ENCODE assay signal across 19 cellular contexts in genomic region chr1:174358786-174359453, GRCh38.
DNase-seq lines count a peak whose midpoint lies in the region; ATAC-seq, FAIRE-seq and TF ChIP-seq lines count a peak whose summit lies in the region.
"Had no signal": no experiment of that assay in that cellular context is flagged by ENCODE, and none has a peak within 500 bp of the region (broad histone marks: within the 10 kb centered on the region; RNA-seq: fewer than 3 reads in every experiment).

No MANE protein-coding gene starts in this region.

- H2AFZ ChIP-seq in H9 (ENCODE audit: low read length) (no peak overlapping the region), H1 (ENCODE audit: low read length) (no peak overlapping the region), neuronal stem cell (ENCODE audit: low read length) (no peak overlapping the region)

- H3K23me2 ChIP-seq in H9 (ENCODE audit: insufficient read length, low read depth, low read length, poor library complexity, severe bottlenecking) (no peaks in the 10 kb centered on the region), H1 (ENCODE audit: low read depth, low read length) (no peaks in the 10 kb centered on the region)

- H3K36me3 ChIP-seq in H1 (ENCODE audit: control insufficient read depth in 2 of 4, insufficient read depth in 4 of 4, low read length in 3 of 4) (no peaks in the 10 kb centered on the region), neuronal stem cell (replicated peaks in 1 of 2; ENCODE audit: control insufficient read depth in 2 of 2, insufficient read depth in 2 of 2, low read length in 2 of 2) (no peaks in the 10 kb centered on the region)
- H3K36me3 ChIP-seq: brain microvascular endothelial cell, thyroid gland had no signal

- no peak for FAIRE-seq in H1 (lab: Jason Lieb, UNC)

- no peaks in the 10 kb centered on the region for H3K4me1 Mint-ChIP-seq in H9
- peaks cover 12% of the 10 kb centered on the region for H3K4me1 Mint-ChIP-seq in T-helper 17 cell

- no peak overlapping the region for H2AK5ac ChIP-seq in H9 (ENCODE audit: insufficient read length, low read length)
- no peak overlapping the region for H2AK5ac ChIP-seq in H1 (ENCODE audit: low read depth, low read length)
- no peak overlapping the region for H2AK5ac ChIP-seq in neuronal stem cell (ENCODE audit: low read depth, low read length)

- no peaks in the 10 kb centered on the region for H3K9me3 Mint-ChIP-seq in H9

- POLR2A ChIA-PET in H1 (lab: Charles Lee; ENCODE audit: partially characterized antibody), result no interaction called here

- H4K20me1 ChIP-seq in H9 (ENCODE audit: control insufficient read depth, insufficient read depth, insufficient read length) (no peaks in the 10 kb centered on the region), H1 (replicated peaks in 1 of 2; ENCODE audit: control insufficient read depth in 1 of 2, insufficient read depth in 2 of 2, low read length in 2 of 2) (no peaks in the 10 kb centered on the region)

- TF ChIP-seq POLR2A in H1 (IDR thresholded peaks at IDR 0.05; ENCODE audit: control extremely low read depth in 1 of 2, low read depth in 2 of 2, low read length in 2 of 2), result no peak

- H3K79me1 ChIP-seq in H9 (ENCODE audit: insufficient read depth, low read depth, low read length, poor library complexity, severe bottlenecking) (no peaks in the 10 kb centered on the region), H1 (ENCODE audit: low read depth, low read length) (no peaks in the 10 kb centered on the region), neuronal stem cell (ENCODE audit: low read depth, low read length) (no peaks in the 10 kb centered on the region)

- H3K14ac ChIP-seq in H9 (ENCODE audit: insufficient read depth, low read length) (no peak overlapping the region), H1 (ENCODE audit: insufficient read length) (no peak overlapping the region), neuronal stem cell (ENCODE audit: low read length) (no peak overlapping the region)

- DNase-seq in CD1c-positive myeloid dendritic cell (ENCODE audit: extremely low spot score) (peak; percentile 1), H9 (no peak), NCI-H345 treated with DMSO at 0.1 percent for 48 hours (lab: John Stamatoyannopoulos, UW; ENCODE audit: unreplicated experiment) (peak; percentile 4), H1 (ENCODE audit: low read depth in 1 of 2, low spot score in 2 of 2) (no peak), cerebellar nuclear complex (lab: John Stamatoyannopoulos, UW) (no peak), neuronal stem cell (ENCODE audit: low spot score) (no peak), T-helper 17 cell (no peak)
- DNase-seq: activated B cell treated with CpG ODN at 0.5 μM for 24 hours; activated naive CD4-positive, alpha-beta T cell treated with Interleukin-2 at 50 U/mL for 16 hours; brain microvascular endothelial cell; effector CD4-positive, alpha-beta T cell; foreskin keratinocyte; IMR-90; NCI-H2029 treated with DMSO at 0.1 percent for 48 hours; right cardiac atrium; stimulated activated CD4-positive, alpha-beta T cell treated with anti-CD3 and anti-CD28 coated beads, Interleukin-2, amount 100 ng/mL, for 48 hours; thyroid gland had no signal

- H3K4ac ChIP-seq in H9 (ENCODE audit: low read depth, low read length) (no peak overlapping the region), H1 (replicated peaks; ENCODE audit: insufficient read length, low read depth, low read length) (no peak overlapping the region), neuronal stem cell (ENCODE audit: low read length) (no peak overlapping the region)

- H4K91ac ChIP-seq in H9 (ENCODE audit: insufficient read length, low read depth, low read length) (no peak overlapping the region), H1 (replicated peaks; ENCODE audit: insufficient read length, low read length) (no peak overlapping the region), neuronal stem cell (ENCODE audit: low read depth, low read length, poor library complexity) (no peak overlapping the region)

- no CpG with 5 or more reads among the region's 6 CpGs for WGBS in H9 (ENCODE audit: extremely low coverage, insufficient read length, low lambda C conversion rate)
- 97% methylated on average over 6 of the region's 6 CpGs; no CpG with 5 or more reads in 1 of the 2 experiments for WGBS in H1 (ENCODE audit: extremely low coverage in 1 of 2, insufficient coverage in 1 of 2, insufficient read length in 1 of 2, insufficient replicate concordance in 2 of 2, low coverage in 1 of 2, low lambda C conversion rate in 2 of 2, missing lambda C conversion rate in 1 of 2), 2 experiments
- whole genome bisulfite sequencing in neuronal stem cell (ENCODE audit: extremely low coverage in 2 of 2, insufficient read length in 2 of 2, insufficient replicate concordance in 1 of 2), 2 donors, result no CpG with 5 or more reads among the region's 6 CpGs

- H2BK120ac ChIP-seq in H9 (ENCODE audit: low read depth, low read length, poor library complexity, severe bottlenecking) (no peak overlapping the region), H1 (replicated peaks; ENCODE audit: low read depth, low read length) (no peak overlapping the region), neuronal stem cell (ENCODE audit: low read depth, low read length) (no peak overlapping the region)

- no peak for TF ChIP-seq EP300 in H1 (IDR thresholded peaks at IDR 0.05; ENCODE audit: borderline replicate concordance in 1 of 2, low read depth in 2 of 2, low read length in 2 of 2)

- TF ChIP-seq RAD21 in H1 (IDR thresholded peaks at IDR 0.05 in 1 of 2, conservative IDR thresholded peaks at IDR 0.05 in 1 of 2; ENCODE audit: low read depth in 2 of 2, low read length in 2 of 2), result peak; percentile 6 to 13; a peak in 2 of 4 replicates

- no peak overlapping the region for H2BK20ac ChIP-seq in H9 (ENCODE audit: low read depth, low read length, poor library complexity, severe bottlenecking)
- H2BK20ac ChIP-seq in H1 (ENCODE audit: low read length), result no peak overlapping the region

- H3K27me3 ChIP-seq in H9 (ENCODE audit: insufficient read depth, low read length) (no peaks in the 10 kb centered on the region), H1 (replicated peaks in 1 of 4; ENCODE audit: control insufficient read depth in 3 of 4, extremely low read depth in 1 of 4, insufficient read depth in 3 of 4, low read length in 3 of 4) (no peaks in the 10 kb centered on the region), neuronal stem cell (ENCODE audit: control insufficient read depth in 3 of 3, insufficient read depth in 3 of 3, low read depth in 1 of 3, low read length in 3 of 3) (no peaks in the 10 kb centered on the region)
- H3K27me3 ChIP-seq: brain microvascular endothelial cell, foreskin keratinocyte, thyroid gland had no signal

- H4K5ac ChIP-seq in H9 (ENCODE audit: insufficient read length, low read depth, low read length) (no peak overlapping the region), H1 (ENCODE audit: insufficient read length, low read depth, low read length) (no peak overlapping the region)

- no peak overlapping the region for H3K18ac ChIP-seq in H9 (ENCODE audit: insufficient read length, low read depth, low read length)
- no peak overlapping the region for H3K18ac ChIP-seq in H1 (ENCODE audit: extremely low read depth, low read length)
- no peak overlapping the region for H3K18ac ChIP-seq in neuronal stem cell (ENCODE audit: low read length)

- CTCF ChIA-PET in H1 (lab: Charles Lee; ENCODE audit: partially characterized antibody), result interaction anchor here (0.6 to 1.6 kb wide), 8 partner anchors 9 to 631 kb away, joined by 3 to 4 read pairs (median 3); no protein-coding TSS in a partner anchor

- no peaks in the 10 kb centered on the region; the same call in 1 of the 2 replicates for H3K27me3 Mint-ChIP-seq in H9 (ENCODE audit: low read depth)
- H3K27me3 Mint-ChIP-seq in T-helper 17 cell, result no peaks in the 10 kb centered on the region
- H3K27me3 Mint-ChIP-seq: activated B cell treated with CpG ODN at 0.5 μM for 24 hours had no signal

- H3K23ac ChIP-seq in H9 (ENCODE audit: insufficient read length, low read depth, low read length) (no peak overlapping the region), H1 (ENCODE audit: insufficient read length) (no peak overlapping the region), neuronal stem cell (ENCODE audit: low read depth, low read length, poor library complexity) (no peak overlapping the region)

- H4K8ac ChIP-seq in H9 (replicated peaks; ENCODE audit: insufficient read length, low read depth, low read length) (no peak overlapping the region), H1 (ENCODE audit: extremely low read depth, insufficient read depth, low read length) (no peak overlapping the region), neuronal stem cell (ENCODE audit: low read depth, low read length) (no peak overlapping the region)

- H3K9me3 ChIP-seq in H9 (ENCODE audit: control insufficient read depth, low read depth, low read length), result no peaks in the 10 kb centered on the region
- no peaks in the 10 kb centered on the region for H3K9me3 ChIP-seq in H1 (ENCODE audit: insufficient read depth in 2 of 2, low read depth in 1 of 2, low read length in 1 of 2)
- no peaks in the 10 kb centered on the region for H3K9me3 ChIP-seq in neuronal stem cell (replicated peaks in 1 of 2; ENCODE audit: control insufficient read depth in 2 of 2, insufficient read depth in 1 of 2, low read depth in 1 of 2, low read length in 2 of 2)
- no peaks in the 10 kb centered on the region for H3K9me3 ChIP-seq in T-helper 17 cell (ENCODE audit: control insufficient read depth, low read length, poor library complexity, severe bottlenecking)
- H3K9me3 ChIP-seq: thyroid gland had no signal

- H3K4me1 ChIP-seq in H9 (ENCODE audit: insufficient read depth, low read length) (no peaks in the 10 kb centered on the region), H1 (replicated peaks in 1 of 4; ENCODE audit: control insufficient read depth in 3 of 4, insufficient read depth in 4 of 4, low read length in 3 of 4) (no peaks in the 10 kb centered on the region), neuronal stem cell (ENCODE audit: control insufficient read depth in 2 of 2, insufficient read depth in 1 of 2, low read depth in 1 of 2, low read length in 2 of 2) (no peaks in the 10 kb centered on the region)
- H3K4me1 ChIP-seq: foreskin keratinocyte, thyroid gland had no signal

- H3K9ac ChIP-seq in H9 (ENCODE audit: extremely low read depth, insufficient read length, low read length), result no peak overlapping the region
- H3K9ac ChIP-seq in H1 (replicated peaks in 1 of 4; ENCODE audit: extremely low read depth in 1 of 4, low read depth in 3 of 4, low read length in 3 of 4), result no peak overlapping the region
- no peak overlapping the region for H3K9ac ChIP-seq in neuronal stem cell (ENCODE audit: low read depth, low read length, poor library complexity)

- H3K36me3 Mint-ChIP-seq in H9 (ENCODE audit: insufficient read depth in 1 of 3, low read depth in 3 of 3) (no peaks in the 10 kb centered on the region), T-helper 17 cell (ENCODE audit: low read depth) (peaks cover 2% of the 10 kb centered on the region)

- H3K56ac ChIP-seq in H9 (ENCODE audit: insufficient read length, low read depth, low read length) (no peak overlapping the region), H1 (replicated peaks; ENCODE audit: insufficient read length, low read depth, low read length) (no peak overlapping the region)

- H2BK12ac ChIP-seq in H9 (ENCODE audit: insufficient read length, low read depth, low read length), result no peak overlapping the region
- H2BK12ac ChIP-seq in H1 (ENCODE audit: low read depth, low read length), result no peak overlapping the region
- H2BK12ac ChIP-seq in neuronal stem cell (ENCODE audit: low read length), result no peak overlapping the region

- no peaks in the 10 kb centered on the region for H3K79me2 ChIP-seq in H9 (ENCODE audit: insufficient read depth, low read length)
- no peaks in the 10 kb centered on the region for H3K79me2 ChIP-seq in H1 (ENCODE audit: control insufficient read depth in 1 of 2, insufficient read depth in 2 of 2, low read length in 2 of 2)

- H2BK5ac ChIP-seq in H9 (ENCODE audit: insufficient read length, low read length) (no peak overlapping the region), H1 (ENCODE audit: low read depth, low read length) (no peak overlapping the region), neuronal stem cell (ENCODE audit: low read length) (no peak overlapping the region)

- no peak overlapping the region for H3K4me2 ChIP-seq in H9 (ENCODE audit: insufficient read depth, insufficient read length, low read length)
- no peak overlapping the region for H3K4me2 ChIP-seq in H1 (ENCODE audit: insufficient read depth in 1 of 2, low read depth in 2 of 2, low read length in 2 of 2)
- H3K4me2 ChIP-seq in neuronal stem cell (ENCODE audit: insufficient read depth, low read length, poor library complexity, severe bottlenecking), result no peak overlapping the region

- H3K27ac ChIP-seq in H9 (ENCODE audit: insufficient read length, low read depth, low read length) (no peak overlapping the region), H1 (ENCODE audit: low read depth, low read length) (no peak overlapping the region), neuronal stem cell (replicated peaks; ENCODE audit: low read length) (no peak overlapping the region)
- H3K27ac ChIP-seq: brain microvascular endothelial cell, C4-2B, foreskin keratinocyte, thyroid gland had no signal

- H3T11ph ChIP-seq in H9 (ENCODE audit: low read length), result no peak overlapping the region

- TF ChIP-seq CTCF in H9 (conservative IDR thresholded peaks at IDR 0.05) (peak; percentile 40; the same call in 2 of the 3 replicates), H1 (IDR thresholded peaks at IDR 0.05; ENCODE audit: control extremely low read depth in 1 of 3, insufficient read depth in 1 of 3, low read depth in 1 of 3, low read length in 3 of 3) (peak in 1 of 3 experiments; percentile 30; a peak in 2 of 4 replicates)

- no peak overlapping the region for H3K4me3 Mint-ChIP-seq in H9
- H3K4me3 Mint-ChIP-seq in T-helper 17 cell, result no peak overlapping the region
- H3K4me3 Mint-ChIP-seq: activated B cell treated with CpG ODN at 0.5 μM for 24 hours had no signal

- no peak for ATAC-seq in T-helper 17 cell
- ATAC-seq: foreskin keratinocyte, PC-3 had no signal

- no peak overlapping the region for H3K4me3 ChIP-seq in H1 (ENCODE audit: extremely low read depth in 1 of 4, insufficient read depth in 2 of 4, low read depth in 3 of 4, low read length in 4 of 4)
- no peak overlapping the region for H3K4me3 ChIP-seq in neuronal stem cell (ENCODE audit: low read length in 2 of 2)
- H3K4me3 ChIP-seq: thyroid gland had no signal

- no peak overlapping the region for H3K27ac Mint-ChIP-seq in H9
- H3K27ac Mint-ChIP-seq in T-helper 17 cell, result no peak overlapping the region
- H3K27ac Mint-ChIP-seq: activated B cell treated with CpG ODN at 0.5 μM for 24 hours had no signal

- H2BK15ac ChIP-seq in H9 (ENCODE audit: low read depth, low read length), result no peak overlapping the region
- H2BK15ac ChIP-seq in H1 (ENCODE audit: low read length), result no peak overlapping the region
- H2BK15ac ChIP-seq in neuronal stem cell (ENCODE audit: low read length), result no peak overlapping the region

Comparison
In these comparisons a context has a peak if more than half of its experiments do, and no peak if none do; other contexts are left out.
1. DNase-seq: peak in CD1c-positive myeloid dendritic cell (single experiment) and NCI-H345 treated with DMSO at 0.1 percent for 48 hours (single experiment); none in H9 (single experiment), H1 (0 of 2), cerebellar nuclear complex (0 of 2), neuronal stem cell (single experiment) and T-helper 17 cell (0 of 3).